ENCODE assay signal across 14 cellular contexts in genomic region chr7:131843862-131844261, GRCh38.
A peak's percentile ranks its signal among the peaks of the same experiment; 100 is the strongest.
DNase-seq lines count a peak whose midpoint lies in the region; FAIRE-seq and TF ChIP-seq lines count a peak whose summit lies in the region.
"Had no signal": no experiment of that assay in that cellular context is flagged by ENCODE, and none has a peak within 500 bp of the region (broad histone marks: within the 10 kb centered on the region; RNA-seq: fewer than 3 reads in every experiment).

No MANE protein-coding gene starts in this region.

- no peak for TF ChIP-seq CTCF in fibroblast of lung (conservative IDR thresholded peaks at IDR 0.05 in 1 of 2, IDR thresholded peaks at IDR 0.05 in 1 of 2; ENCODE audit: low read depth in 1 of 2, low read length in 2 of 2)

- H3K27me3 Mint-ChIP-seq in activated naive CD4-positive, alpha-beta T cell treated with anti-CD3 and anti-CD28 coated beads, Interleukin-2, amount 10 ng/mL, durations not matched to agents 7 days and 5 days: no peaks in the 10 kb centered on the region
- peaks cover 7 to 26% of the 10 kb centered on the region in 2 donors for H3K27me3 Mint-ChIP-seq in CD8-positive, alpha-beta memory T cell

- no peak overlapping the region for H2AFZ ChIP-seq in fibroblast of lung (ENCODE audit: low read length)

- no peaks in the 10 kb centered on the region for H3K36me3 Mint-ChIP-seq in activated naive CD4-positive, alpha-beta T cell treated with anti-CD3 and anti-CD28 coated beads, Interleukin-2, amount 10 ng/mL, durations not matched to agents 7 days and 5 days
- H3K36me3 Mint-ChIP-seq in CD8-positive, alpha-beta memory T cell: no peaks in the 10 kb centered on the region

- H3K4me3 ChIP-seq in fibroblast of lung (replicated peaks in 1 of 4; ENCODE audit: control extremely low read depth in 1 of 4, insufficient read depth in 1 of 4, low read depth in 3 of 4, low read length in 4 of 4): no peak overlapping the region
- no peak overlapping the region for H3K4me3 ChIP-seq in CD8-positive, alpha-beta memory T cell (ENCODE audit: low read length)

- DNase-seq in GM03348 (ENCODE audit: low spot score) (peak; percentile 34), NCI-H2171 (lab: John Stamatoyannopoulos, UW) (peak; percentile 60), fibroblast of lung (ENCODE audit: low read depth in 2 of 2) (peak; percentile 14 to 44), renal cortical epithelial cell (ENCODE audit: low read depth) (peak; percentile 11), RCC 7860 (ENCODE audit: low spot score) (no peak)
- no peak for DNase-seq in activated naive CD4-positive, alpha-beta T cell treated with anti-CD3 and anti-CD28 coated beads, Interleukin-2, amount 10 ng/mL, durations not matched to agents 7 days and 5 days
- DNase-seq in CD8-positive, alpha-beta memory T cell: no peak
- DNase-seq: activated CD8-positive, alpha-beta memory T cell treated with anti-CD3 and anti-CD28 coated beads, Interleukin-2, amount 50 U/mL, for 48 hours; DMS153; effector CD8-positive, alpha-beta T cell; NCI-H345; posterior cingulate gyrus had no signal

- no peak overlapping the region for H3K9ac ChIP-seq in fibroblast of lung (ENCODE audit: insufficient read depth, low read length)
- H3K9ac ChIP-seq: KMS-11 had no signal

- no peak overlapping the region for H3K27ac ChIP-seq in fibroblast of lung (ENCODE audit: insufficient read depth, low read length)
- H3K27ac ChIP-seq in CD8-positive, alpha-beta memory T cell (ENCODE audit: low read depth, low read length): no peak overlapping the region
- H3K27ac ChIP-seq: KMS-11, RWPE1 had no signal

- no peak for FAIRE-seq in RCC 7860 (lab: Jason Lieb, UNC)

- no peaks in the 10 kb centered on the region for H3K9me3 Mint-ChIP-seq in activated naive CD4-positive, alpha-beta T cell treated with anti-CD3 and anti-CD28 coated beads, Interleukin-2, amount 10 ng/mL, durations not matched to agents 7 days and 5 days
- H3K9me3 Mint-ChIP-seq in CD8-positive, alpha-beta memory T cell: no peaks in the 10 kb centered on the region

- POLR2A ChIA-PET in CD8-positive, alpha-beta memory T cell (lab: Charles Lee): no interaction called here

- H4K20me1 ChIP-seq in fibroblast of lung (ENCODE audit: control insufficient read depth, extremely low read depth, insufficient read depth, low read length): no peaks in the 10 kb centered on the region

- H3K4me3 Mint-ChIP-seq in activated naive CD4-positive, alpha-beta T cell treated with anti-CD3 and anti-CD28 coated beads, Interleukin-2, amount 10 ng/mL, durations not matched to agents 7 days and 5 days: no peak overlapping the region
- H3K4me3 Mint-ChIP-seq in CD8-positive, alpha-beta memory T cell: no peak overlapping the region

- no peaks in the 10 kb centered on the region for H3K4me1 ChIP-seq in fibroblast of lung (ENCODE audit: control insufficient read depth, extremely low read depth, insufficient read depth, low read length)
- no peaks in the 10 kb centered on the region for H3K4me1 ChIP-seq in CD8-positive, alpha-beta memory T cell (ENCODE audit: insufficient read depth, low read length)

- H3K9me3 ChIP-seq in fibroblast of lung (ENCODE audit: control insufficient read depth, insufficient read depth, low read depth, low read length): no peaks in the 10 kb centered on the region
- no peaks in the 10 kb centered on the region for H3K9me3 ChIP-seq in CD8-positive, alpha-beta memory T cell (ENCODE audit: low read length)

- H3K4me1 Mint-ChIP-seq in activated naive CD4-positive, alpha-beta T cell treated with anti-CD3 and anti-CD28 coated beads, Interleukin-2, amount 10 ng/mL, durations not matched to agents 7 days and 5 days: no peaks in the 10 kb centered on the region
- no peaks in the 10 kb centered on the region for H3K4me1 Mint-ChIP-seq in CD8-positive, alpha-beta memory T cell

- CTCF ChIA-PET in activated naive CD4-positive, alpha-beta T cell treated with anti-CD3 and anti-CD28 coated beads, Interleukin-2, amount 10 ng/mL, durations not matched to agents 7 days and 5 days (lab: Charles Lee): interaction anchor here (1.3 to 1.6 kb wide), 2 partner anchors 9 to 13 kb away, joined by 3 to 6 read pairs; no protein-coding TSS in a partner anchor
- CTCF ChIA-PET in CD8-positive, alpha-beta memory T cell (lab: Charles Lee): interaction anchor here (2.0 kb wide), 1 partner anchor 15 kb away, joined by 6 read pairs; no protein-coding TSS in a partner anchor

- H3K27ac Mint-ChIP-seq in activated naive CD4-positive, alpha-beta T cell treated with anti-CD3 and anti-CD28 coated beads, Interleukin-2, amount 10 ng/mL, durations not matched to agents 7 days and 5 days: no peak overlapping the region
- no peak overlapping the region for H3K27ac Mint-ChIP-seq in CD8-positive, alpha-beta memory T cell

- no peak overlapping the region for H3K4me2 ChIP-seq in fibroblast of lung (ENCODE audit: extremely low read depth, insufficient read depth, low read length)
- H3K4me2 ChIP-seq: KMS-11 had no signal

- no peaks in the 10 kb centered on the region for H3K27me3 ChIP-seq in fibroblast of lung (ENCODE audit: control insufficient read depth, insufficient read depth, low read length)
- H3K27me3 ChIP-seq in CD8-positive, alpha-beta memory T cell (ENCODE audit: insufficient read depth, low read length, poor library complexity, severe bottlenecking): no peaks in the 10 kb centered on the region

- H3K79me2 ChIP-seq in fibroblast of lung (ENCODE audit: control insufficient read depth, insufficient read depth, low read length): no peaks in the 10 kb centered on the region

- no peaks in the 10 kb centered on the region for H3K36me3 ChIP-seq in fibroblast of lung (ENCODE audit: control insufficient read depth, insufficient read depth, low read length)
- H3K36me3 ChIP-seq in CD8-positive, alpha-beta memory T cell (ENCODE audit: insufficient read depth, low read length): no peaks in the 10 kb centered on the region

Comparison
In these comparisons a context has a peak if more than half of its experiments do, and no peak if none do; other contexts are left out.
1. DNase-seq: peak in GM03348 (single experiment), NCI-H2171 (single experiment), fibroblast of lung (2 of 2) and renal cortical epithelial cell (single experiment); none in activated naive CD4-positive, alpha-beta T cell treated with anti-CD3 and anti-CD28 coated beads, Interleukin-2, amount 10 ng/mL, durations not matched to agents 7 days and 5 days (single experiment), RCC 7860 (single experiment) and CD8-positive, alpha-beta memory T cell (0 of 5).